17 cellular contexts compared by ENCODE assay signal in genomic region chr22:49295851-49296560, GRCh38.
DNase-seq lines count a peak whose midpoint lies in the region; ATAC-seq and TF ChIP-seq lines count a peak whose summit lies in the region.
"Had no signal": no experiment of that assay in that cellular context is flagged by ENCODE, and none has a peak within 500 bp of the region (broad histone marks: within the 10 kb centered on the region; RNA-seq: fewer than 3 reads in every experiment).

No MANE protein-coding gene starts in this region.

- H3K4me3 ChIP-seq in left ventricle myocardium inferior = no peak overlapping the region
- no peak overlapping the region for H3K4me3 ChIP-seq in upper lobe of right lung
- H3K4me3 ChIP-seq: HAP-1, MG63, PC-9, SJSA1, thoracic aorta had no signal

- H3K27ac ChIP-seq in left ventricle myocardium inferior (replicated peaks) (no peak overlapping the region), upper lobe of right lung (no peak overlapping the region)
- H3K27ac ChIP-seq: PC-9, SJSA1, thoracic aorta had no signal

- DNase-seq in Right ventricle myocardium inferior (ENCODE audit: missing footprints) = peak; percentile 59
- DNase-seq in left ventricle myocardium inferior = no peak
- DNase-seq in activated CD8-positive, alpha-beta memory T cell treated with anti-CD3 and anti-CD28 coated beads, Interleukin-2, amount 50 U/mL, for 48 hours = peak; percentile 17
- peak; percentile 59 for DNase-seq in mesenteric fat pad (ENCODE audit: low spot score)
- peak; percentile 53 for DNase-seq in upper lobe of right lung
- DNase-seq in middle frontal gyrus (ENCODE audit: extremely low spot score, low spot score) = no peak
- DNase-seq in DMS153 (lab: John Stamatoyannopoulos, UW) = no peak
- DNase-seq: activated CD4-positive, alpha-beta T cell treated with anti-CD3 and anti-CD28 coated beads, Interleukin-2, amount 10 ng/mL, durations not matched to agents 24 days and 14 days; MG63; nephron progenitor cell; PC-9; stimulated activated CD4-positive, alpha-beta T cell treated with anti-CD3 and anti-CD28 coated beads, Interleukin-1b, Interleukin-23, amount 100 ng/mL, for 48 hours had no signal

- peaks cover 45% of the 10 kb centered on the region for H3K27me3 ChIP-seq in left ventricle myocardium inferior (ENCODE audit: low read depth)
- peaks cover 6% of the 10 kb centered on the region for H3K27me3 ChIP-seq in upper lobe of right lung
- H3K27me3 ChIP-seq: MG63, SJSA1 had no signal

- ATAC-seq in Right ventricle myocardium inferior (no peak), upper lobe of right lung (no peak), GM18505 (IDR thresholded peaks at IDR 0.05; ENCODE audit: unreplicated experiment) (no peak)
- ATAC-seq: stimulated activated memory B cell treated with anti-CD40 and anti-IgM and Interleukin-4, amounts not matched to agents 10 μg/mL and 1 μg/mL and 100 μg/mL, for 72 hours had no signal

- no peak for TF ChIP-seq POLR2A in GM18505 (IDR thresholded peaks at IDR 0.05; ENCODE audit: borderline replicate concordance, extremely low read depth, insufficient read depth, insufficient read length)

- H3K9me3 ChIP-seq in left ventricle myocardium inferior (replicated peaks) (peaks cover 31% of the 10 kb centered on the region), upper lobe of right lung (no peaks in the 10 kb centered on the region)
- H3K9me3 ChIP-seq: HAP-1, MG63 had no signal

- no peaks in the 10 kb centered on the region for H3K36me3 ChIP-seq in left ventricle myocardium inferior
- no peaks in the 10 kb centered on the region for H3K36me3 ChIP-seq in upper lobe of right lung
- H3K36me3 ChIP-seq: HAP-1, MG63, SJSA1, thoracic aorta had no signal

- intact Hi-C loops in Right ventricle myocardium inferior (cut with DNase I) (no loop called here), left ventricle myocardium inferior (cut with micrococcal nuclease) (no loop called here), upper lobe of right lung (cut with DNase I) (no loop called here)

- TF ChIP-seq CTCF in left ventricle myocardium inferior (IDR thresholded peaks at IDR 0.05; ENCODE audit: borderline replicate concordance) = no peak
- no peak for TF ChIP-seq CTCF in upper lobe of right lung (IDR thresholded peaks at IDR 0.05)

- H3K4me1 ChIP-seq in left ventricle myocardium inferior (no peaks in the 10 kb centered on the region), upper lobe of right lung (no peaks in the 10 kb centered on the region)
- H3K4me1 ChIP-seq: HAP-1, SJSA1 had no signal

Comparison
In these comparisons a context has a peak if more than half of its experiments do, and no peak if none do; other contexts are left out.
1. DNase-seq: peak in Right ventricle myocardium inferior (single experiment), activated CD8-positive, alpha-beta memory T cell treated with anti-CD3 and anti-CD28 coated beads, Interleukin-2, amount 50 U/mL, for 48 hours (single experiment), mesenteric fat pad (single experiment) and upper lobe of right lung (single experiment); none in left ventricle myocardium inferior (single experiment), middle frontal gyrus (single experiment) and DMS153 (single experiment).